ENCODE assay signal across 2 cellular contexts in the genomic region with DNA sequence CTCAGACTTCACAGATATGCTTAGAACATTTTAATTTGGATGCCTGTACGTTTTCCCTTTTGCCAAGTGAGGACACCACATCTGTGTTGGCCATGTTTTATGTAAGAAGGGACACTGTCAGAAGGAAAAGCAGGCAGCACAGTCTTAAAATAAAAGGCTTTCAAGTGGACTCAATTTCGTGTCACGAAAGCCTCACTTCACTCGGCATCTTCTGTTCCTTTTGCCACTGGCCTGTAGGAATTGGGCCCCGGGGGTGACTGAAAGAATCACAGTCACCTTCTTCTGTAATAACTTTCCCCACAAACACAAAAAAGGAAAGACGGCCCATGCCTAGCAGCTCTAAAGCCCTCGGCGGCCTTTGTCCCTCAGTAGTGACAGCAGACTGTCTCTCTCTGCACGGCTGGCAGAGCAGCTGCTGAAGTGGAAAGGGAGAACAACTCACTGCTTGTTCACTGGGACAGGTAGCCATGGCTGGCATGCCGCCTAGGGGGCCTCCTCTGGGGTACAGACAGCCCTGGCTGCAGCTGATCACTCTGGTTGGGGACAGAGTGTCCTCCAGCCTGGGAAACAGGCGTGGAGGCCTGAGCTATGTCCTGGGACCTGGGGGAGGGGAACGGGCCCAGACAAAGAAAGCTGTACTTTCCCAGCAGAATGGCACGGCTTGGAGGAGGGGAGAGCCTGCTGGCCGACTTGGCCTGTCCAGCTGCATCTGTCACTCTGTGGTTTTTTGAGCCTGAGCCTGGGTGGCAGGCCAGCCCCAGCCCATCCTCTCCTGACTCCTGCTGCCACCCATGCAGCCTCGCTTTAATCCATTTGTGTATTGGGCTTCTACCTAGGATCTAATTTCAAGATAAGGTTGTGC.
A peak's percentile ranks its signal among the peaks of the same experiment; 100 is the strongest.
TF ChIP-seq lines count a peak whose summit lies in the region.

No MANE protein-coding gene starts in this region.

TF ChIP-seq in HEK293, 187 proteins besides CTCF, POLR2A, EP300 and RAD21:
- peak; percentile 36; the same call in 1 of the 2 replicates for TF ChIP-seq KLF1 (tag by site-specific recombination; IDR thresholded peaks at IDR 0.05)
- no peak for TF ChIP-seq WT1 (tag by site-specific recombination; IDR thresholded peaks at IDR 0.05)
- TF ChIP-seq GLIS1 (tag by site-specific recombination; IDR thresholded peaks at IDR 0.05): peak; percentile 83
- 0 out of 2 replicates have a peak, but pooled peaks have one; percentile 17 for TF ChIP-seq PRDM1 (tag by site-specific recombination; IDR thresholded peaks at IDR 0.05)
- TF ChIP-seq, protein P1, sequence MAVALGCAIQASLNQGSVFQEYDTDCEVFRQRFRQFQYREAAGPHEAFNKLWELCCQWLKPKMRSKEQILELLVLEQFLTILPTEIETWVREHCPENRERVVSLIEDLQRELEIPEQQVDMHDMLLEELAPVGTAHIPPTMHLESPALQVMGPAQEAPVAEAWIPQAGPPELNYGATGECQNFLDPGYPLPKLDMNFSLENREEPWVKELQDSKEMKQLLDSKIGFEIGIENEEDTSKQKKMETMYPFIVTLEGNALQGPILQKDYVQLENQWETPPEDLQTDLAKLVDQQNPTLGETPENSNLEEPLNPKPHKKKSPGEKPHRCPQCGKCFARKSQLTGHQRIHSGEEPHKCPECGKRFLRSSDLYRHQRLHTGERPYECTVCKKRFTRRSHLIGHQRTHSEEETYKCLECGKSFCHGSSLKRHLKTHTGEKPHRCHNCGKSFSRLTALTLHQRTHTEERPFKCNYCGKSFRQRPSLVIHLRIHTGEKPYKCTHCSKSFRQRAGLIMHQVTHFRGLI (tag by site-specific recombination; IDR thresholded peaks at IDR 0.05): peak; percentile 30; the same call in 1 of the 2 replicates
- no peak for TF ChIP-seq ZFP41 (tag by site-specific recombination; IDR thresholded peaks at IDR 0.05; ENCODE audit: borderline replicate concordance)
TF ChIP-seq in HEK293: peak in this region for 4.

TF ChIP-seq in K562, 482 proteins besides CTCF, POLR2A, EP300 and RAD21:
- TF ChIP-seq KAT2B (IDR thresholded peaks at IDR 0.05; ENCODE audit: low read depth, low read length) (no peak), NR2C2 (CRISPR knock-in tag; IDR thresholded peaks at IDR 0.05) (no peak), NR2C2 (tag; IDR thresholded peaks at IDR 0.05) (peak; percentile 6; the same call in 1 of the 2 replicates), GABPA (tag; conservative IDR thresholded peaks at IDR 0.05; ENCODE audit: low read depth) (0 out of 2 replicates have a peak, but pooled peaks have one; percentile 8)
TF ChIP-seq in K562: peak in this region for 2.
